16 cellular contexts compared by ENCODE assay signal in the genomic region with DNA sequence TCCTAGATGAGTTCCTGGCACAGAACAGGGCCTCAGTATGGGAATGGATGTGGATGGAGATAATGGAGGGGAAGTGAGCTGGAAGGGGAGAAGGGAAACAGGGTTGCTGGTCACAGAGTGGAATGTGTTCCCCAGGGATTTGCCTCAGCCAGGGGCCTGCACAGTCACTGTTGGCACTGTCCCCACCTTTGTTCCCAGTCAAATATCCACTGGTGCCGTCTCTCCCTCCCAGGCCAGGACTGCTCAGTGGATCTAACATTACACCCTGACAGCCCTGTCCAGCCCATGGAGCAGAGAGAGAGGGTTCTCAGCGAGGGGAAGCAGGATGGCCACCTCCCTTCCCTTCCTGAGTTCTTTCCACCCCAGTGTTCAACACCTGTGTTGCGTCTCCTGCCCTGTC. TPM values are rescaled to one million over a fixed set of nuclear protein-coding genes. Genes with fewer than 3 reads are reported as not detected.
A peak's percentile ranks its signal among the peaks of the same experiment; 100 is the strongest.
DNase-seq lines count a peak whose midpoint lies in the region; ATAC-seq lines count a peak whose summit lies in the region.
"Had no signal": no experiment of that assay in that cellular context is flagged by ENCODE, and none has a peak within 500 bp of the region (broad histone marks: within the 10 kb centered on the region; RNA-seq: fewer than 3 reads in every experiment).

No MANE protein-coding gene starts in this region.

- intact Hi-C loops in right cardiac atrium (cut with DNase I) = no loop called here

- H3K27ac Mint-ChIP-seq in activated CD4-positive, alpha-beta T cell treated with anti-CD3 and anti-CD28 coated beads, Interleukin-2, amount 10 ng/mL, durations not matched to agents 7 days and 5 days = peak overlapping the region; percentile 90
- peak overlapping the region; percentile 7 for H3K27ac Mint-ChIP-seq in activated naive CD8-positive, alpha-beta T cell treated with anti-CD3 and anti-CD28 coated beads, Interleukin-2, amount 50 U/mL, for 24 hours

- no peak for ATAC-seq in activated naive CD8-positive, alpha-beta T cell treated with anti-CD3 and anti-CD28 coated beads, Interleukin-2, amount 50 U/mL, for 24 hours
- ATAC-seq in right cardiac atrium (peak; percentile 57 to 76), GM18517 (IDR thresholded peaks at IDR 0.05; ENCODE audit: unreplicated experiment) (no peak), HG02571 (IDR thresholded peaks at IDR 0.05; ENCODE audit: unreplicated experiment) (no peak)
- ATAC-seq: SK-N-SH treated with all-trans-retinoic acid at 6 μM for 48 hours had no signal

- H3K9me3 Mint-ChIP-seq in activated CD4-positive, alpha-beta T cell treated with anti-CD3 and anti-CD28 coated beads, Interleukin-2, amount 10 ng/mL, durations not matched to agents 7 days and 5 days = no peaks in the 10 kb centered on the region
- H3K9me3 Mint-ChIP-seq in activated naive CD8-positive, alpha-beta T cell treated with anti-CD3 and anti-CD28 coated beads, Interleukin-2, amount 50 U/mL, for 24 hours = no peaks in the 10 kb centered on the region

- POLR2A ChIA-PET in activated CD4-positive, alpha-beta T cell treated with anti-CD3 and anti-CD28 coated beads, Interleukin-2, amount 10 ng/mL, durations not matched to agents 7 days and 5 days (lab: Charles Lee) = no interaction called here

- peaks cover 7% of the 10 kb centered on the region for H3K4me1 ChIP-seq in right cardiac atrium (ENCODE audit: control insufficient read depth, insufficient read depth, low read length)
- H3K4me1 ChIP-seq in stomach smooth muscle (ENCODE audit: control insufficient read depth, insufficient read depth, low read length) = peaks cover 35% of the 10 kb centered on the region

- H3K4me3 ChIP-seq in right cardiac atrium (ENCODE audit: low read length) (no peak overlapping the region), stomach smooth muscle (ENCODE audit: low read length in 2 of 2) (no peak overlapping the region)
- H3K4me3 ChIP-seq: GM23248 had no signal

- H3K36me3 ChIP-seq in stomach smooth muscle (ENCODE audit: control insufficient read depth in 2 of 2, insufficient read depth in 2 of 2, low read length in 2 of 2) = no peaks in the 10 kb centered on the region

- H3K27ac ChIP-seq in right cardiac atrium (ENCODE audit: low read length) = peak overlapping the region; percentile 75
- H3K27ac ChIP-seq in stomach smooth muscle (ENCODE audit: low read length) = peak overlapping the region; percentile 87
- H3K27ac ChIP-seq: GM23248 had no signal

- no peak for DNase-seq in activated CD4-positive, alpha-beta T cell treated with anti-CD3 and anti-CD28 coated beads, Interleukin-2, amount 10 ng/mL, durations not matched to agents 7 days and 5 days
- DNase-seq in activated CD4-positive, alpha-beta T cell treated with anti-CD3 and anti-CD28 coated beads, Interleukin-2, amount 50 U/mL, for 4 hours = no peak
- no peak for DNase-seq in activated naive CD8-positive, alpha-beta T cell treated with anti-CD3 and anti-CD28 coated beads, Interleukin-2, amount 50 U/mL, for 24 hours
- DNase-seq in right cardiac atrium = peak; percentile 75 to 83 (median 79)
- DNase-seq in 8988T = no peak
- DNase-seq: GM23248; hippocampal formation; Kasumi-1; NCI-H510A treated with DMSO at 0.1 percent for 48 hours; stimulated activated naive CD4-positive, alpha-beta T cell treated with Interleukin-2 at 50 U/mL for 16 hours had no signal

- H3K27me3 Mint-ChIP-seq in activated CD4-positive, alpha-beta T cell treated with anti-CD3 and anti-CD28 coated beads, Interleukin-2, amount 10 ng/mL, durations not matched to agents 7 days and 5 days = no peaks in the 10 kb centered on the region
- no peaks in the 10 kb centered on the region for H3K27me3 Mint-ChIP-seq in activated naive CD8-positive, alpha-beta T cell treated with anti-CD3 and anti-CD28 coated beads, Interleukin-2, amount 50 U/mL, for 24 hours

- H3K36me3 Mint-ChIP-seq in activated CD4-positive, alpha-beta T cell treated with anti-CD3 and anti-CD28 coated beads, Interleukin-2, amount 10 ng/mL, durations not matched to agents 7 days and 5 days (ENCODE audit: low read depth) = peaks cover 16% of the 10 kb centered on the region
- H3K36me3 Mint-ChIP-seq in activated naive CD8-positive, alpha-beta T cell treated with anti-CD3 and anti-CD28 coated beads, Interleukin-2, amount 50 U/mL, for 24 hours (ENCODE audit: low read depth) = peaks cover 17% of the 10 kb centered on the region

- no peaks in the 10 kb centered on the region for H3K27me3 ChIP-seq in right cardiac atrium (ENCODE audit: control insufficient read depth, insufficient read depth)
- H3K27me3 ChIP-seq in stomach smooth muscle (ENCODE audit: control insufficient read depth in 1 of 2, insufficient read depth in 2 of 2, low read length in 2 of 2) = no peaks in the 10 kb centered on the region
- H3K27me3 ChIP-seq: dorsolateral prefrontal cortex had no signal

- H3K9me3 ChIP-seq in right cardiac atrium (ENCODE audit: control insufficient read depth, low read length) = no peaks in the 10 kb centered on the region
- no peaks in the 10 kb centered on the region for H3K9me3 ChIP-seq in stomach smooth muscle (ENCODE audit: control insufficient read depth in 2 of 2, low read length in 2 of 2)

- CTCF ChIA-PET in activated CD4-positive, alpha-beta T cell treated with anti-CD3 and anti-CD28 coated beads, Interleukin-2, amount 10 ng/mL, durations not matched to agents 7 days and 5 days (lab: Charles Lee) = interaction anchor here (1.3 to 2.9 kb wide), 3 partner anchors 14 to 306 kb away, joined by 3 to 10 read pairs (median 3); no protein-coding TSS in a partner anchor

- peak overlapping the region in 1 of 2 donors; percentile 5 for H3K9ac ChIP-seq in stomach smooth muscle (ENCODE audit: low read length in 2 of 2)
- H3K9ac ChIP-seq: GM23248 had no signal

- H3K4me1 Mint-ChIP-seq in activated CD4-positive, alpha-beta T cell treated with anti-CD3 and anti-CD28 coated beads, Interleukin-2, amount 10 ng/mL, durations not matched to agents 7 days and 5 days = peaks cover 68% of the 10 kb centered on the region
- H3K4me1 Mint-ChIP-seq in activated naive CD8-positive, alpha-beta T cell treated with anti-CD3 and anti-CD28 coated beads, Interleukin-2, amount 50 U/mL, for 24 hours = peaks cover 69% of the 10 kb centered on the region

- peak overlapping the region; percentile 86 for H3K4me3 Mint-ChIP-seq in activated CD4-positive, alpha-beta T cell treated with anti-CD3 and anti-CD28 coated beads, Interleukin-2, amount 10 ng/mL, durations not matched to agents 7 days and 5 days
- peak overlapping the region; percentile 85 for H3K4me3 Mint-ChIP-seq in activated naive CD8-positive, alpha-beta T cell treated with anti-CD3 and anti-CD28 coated beads, Interleukin-2, amount 50 U/mL, for 24 hours

- 42% methylated on average over 3 of the region's 3 CpGs for WGBS in right cardiac atrium

RNA-seq across cellular contexts. Expression of a gene that starts 1.5 kb away (rescaled TPM):
- 10 to 100 TPM; 85.9 to 94.3 TPM for total RNA-seq in activated CD4-positive, alpha-beta T cell treated with anti-CD3 and anti-CD28 coated beads, Interleukin-2, amount 10 ng/mL, durations not matched to agents 7 days and 5 days
- total RNA-seq in right cardiac atrium = 10 to 100 TPM; 44.7 to 52.4 (median 46.7) TPM
- 31.1 TPM for polyA plus RNA-seq in right cardiac atrium

RNA-seq across cellular contexts. Expression of a gene that starts 39.1 kb away (rescaled TPM):
- total RNA-seq in activated CD4-positive, alpha-beta T cell treated with anti-CD3 and anti-CD28 coated beads, Interleukin-2, amount 10 ng/mL, durations not matched to agents 7 days and 5 days = not detected
- total RNA-seq in right cardiac atrium = 10 to 100 TPM; 31.8 to 45.9 (median 40.8) TPM
- polyA plus RNA-seq in right cardiac atrium = 174 TPM
- total RNA-seq: A673 had no signal

Comparison
In these comparisons a context has a peak if more than half of its experiments do, and no peak if none do; other contexts are left out.
1. DNase-seq: peak in right cardiac atrium (3 of 3); none in activated CD4-positive, alpha-beta T cell treated with anti-CD3 and anti-CD28 coated beads, Interleukin-2, amount 10 ng/mL, durations not matched to agents 7 days and 5 days (single experiment), activated CD4-positive, alpha-beta T cell treated with anti-CD3 and anti-CD28 coated beads, Interleukin-2, amount 50 U/mL, for 4 hours (0 of 2), activated naive CD8-positive, alpha-beta T cell treated with anti-CD3 and anti-CD28 coated beads, Interleukin-2, amount 50 U/mL, for 24 hours (single experiment) and 8988T (single experiment).
2. ATAC-seq: peak in right cardiac atrium (2 of 2); none in activated naive CD8-positive, alpha-beta T cell treated with anti-CD3 and anti-CD28 coated beads, Interleukin-2, amount 50 U/mL, for 24 hours (single experiment), GM18517 (single experiment) and HG02571 (single experiment).
3. RNA of a gene that starts 39.1 kb away (total RNA-seq): 31.8 to 45.9 TPM in right cardiac atrium; not detected in activated CD4-positive, alpha-beta T cell treated with anti-CD3 and anti-CD28 coated beads, Interleukin-2, amount 10 ng/mL, durations not matched to agents 7 days and 5 days; every median in the first group is over 10 times any median in the second.